In the genomic region with DNA sequence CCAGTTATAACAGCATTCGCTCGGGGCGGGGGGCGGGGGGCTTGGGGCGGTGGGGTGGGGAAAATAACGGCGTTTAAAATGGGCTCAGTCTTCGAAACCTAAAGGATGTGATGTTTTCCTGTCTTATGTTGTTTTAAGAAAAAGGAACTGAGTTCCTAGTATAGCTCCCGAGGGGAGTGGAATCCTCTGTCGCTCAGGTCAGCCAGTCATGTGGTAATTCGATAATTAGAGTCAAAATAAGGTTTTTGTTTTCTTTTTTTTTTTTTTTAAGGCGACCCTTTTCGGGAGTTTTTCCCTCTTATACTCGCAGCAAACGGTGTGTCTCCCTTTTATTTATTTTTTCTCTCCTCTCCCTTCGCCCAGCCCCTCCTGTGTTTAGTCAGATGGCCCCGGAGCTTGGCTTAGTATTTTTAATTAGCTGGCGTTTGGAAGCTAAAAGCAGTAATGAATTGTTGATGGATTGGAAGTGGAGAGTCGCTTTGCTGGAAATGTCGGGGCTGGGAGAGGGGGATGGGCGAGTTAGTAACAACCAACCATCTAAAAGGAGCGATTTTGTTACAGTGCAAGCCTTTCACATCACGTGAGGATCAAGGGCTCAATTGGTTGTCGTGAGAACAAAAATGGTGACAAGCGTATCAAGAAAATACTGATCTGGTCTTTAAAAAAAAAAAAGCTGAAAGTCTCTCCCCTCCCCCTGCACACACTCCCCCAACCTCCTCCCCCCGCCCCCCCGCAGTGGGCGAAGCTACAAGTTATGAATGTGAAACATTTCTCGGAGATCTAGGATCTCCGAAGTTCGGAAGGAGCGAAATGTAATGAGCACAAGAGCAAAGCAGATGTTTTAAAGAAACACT, we compare ENCODE assay signal across 8 cellular contexts. TPM values are rescaled to one million over a fixed set of nuclear protein-coding genes. Genes with fewer than 3 reads are reported as not detected.
A peak's percentile ranks its signal among the peaks of the same experiment; 100 is the strongest.
DNase-seq lines count a peak whose midpoint lies in the region; ATAC-seq, FAIRE-seq and TF ChIP-seq lines count a peak whose summit lies in the region.

No MANE protein-coding gene starts in this region.

- no peaks in the 10 kb centered on the region for H4K20me1 ChIP-seq in K562 (replicated peaks; ENCODE audit: control insufficient read depth, insufficient read depth, low read length)

- H3K4me1 Mint-ChIP-seq in progenitor cell of endocrine pancreas (ENCODE audit: low read depth), result peaks cover 20% of the 10 kb centered on the region

- H3K9me3 Mint-ChIP-seq in progenitor cell of endocrine pancreas (ENCODE audit: low read depth), result no peaks in the 10 kb centered on the region

- peak overlapping the region; percentile 18; the same call in 1 of the 2 replicates for H2AFZ ChIP-seq in K562 (ENCODE audit: low read depth, low read length)

- TF ChIP-seq CTCF in K562 (IDR thresholded peaks at IDR 0.05 in 2 of 3, conservative IDR thresholded peaks at IDR 0.05 in 1 of 3; ENCODE audit: insufficient read depth in 2 of 3, low read depth in 1 of 3, low read length in 3 of 3) (no peak), progenitor cell of endocrine pancreas (IDR thresholded peaks at IDR 0.05; ENCODE audit: unreplicated experiment) (no peak)

- FAIRE-seq in G401.6 (lab: Jason Lieb, UNC) (peak; percentile 98), K562 (lab: Jason Lieb, UNC) (no peak)

- no peaks in the 10 kb centered on the region for H3K79me2 ChIP-seq in K562 (ENCODE audit: control insufficient read depth, insufficient read depth, low read length)

- H3K36me3 Mint-ChIP-seq in progenitor cell of endocrine pancreas (ENCODE audit: insufficient read depth), result no peaks in the 10 kb centered on the region

- TF ChIP-seq POLR2A in K562 (conservative IDR thresholded peaks at IDR 0.05), result no peak

- no peaks in the 10 kb centered on the region for H3K9me3 ChIP-seq in K562 (replicated peaks; ENCODE audit: control insufficient read depth, insufficient read depth, low read depth, low read length)

- peaks cover 37 to 41% of the 10 kb centered on the region in 2 experiments; a peak in 4 of 5 replicates for H3K27me3 ChIP-seq in K562 (ENCODE audit: control insufficient read depth in 2 of 2, insufficient read depth in 2 of 2, low read length in 2 of 2)

- H3K36me3 ChIP-seq in K562 (ENCODE audit: control insufficient read depth, insufficient read depth, low read length), result no peaks in the 10 kb centered on the region

- H3K27me3 Mint-ChIP-seq in progenitor cell of endocrine pancreas, result no peaks in the 10 kb centered on the region

- in situ Hi-C loops in K562 (cut with MboI), result no loop called here

- no peak for TF ChIP-seq RAD21 in K562 (CRISPR knock-in tag; conservative IDR thresholded peaks at IDR 0.05 in 1 of 2, IDR thresholded peaks at IDR 0.05 in 1 of 2)

- H3K4me1 ChIP-seq in K562 (replicated peaks in 1 of 2; ENCODE audit: control insufficient read depth in 2 of 2, insufficient read depth in 2 of 2, low read length in 2 of 2), result peaks cover 0 to 6% of the 10 kb centered on the region in 2 experiments; a peak in 3 of 5 replicates

- CTCF ChIA-PET in K562 (lab: Yijun Ruan, JAX; ENCODE audit: low intra/inter-chr PET ratio), result no interaction called here

- H3K27ac Mint-ChIP-seq in progenitor cell of endocrine pancreas, result no peak overlapping the region

- TF ChIP-seq EP300 in K562 (IDR thresholded peaks at IDR 0.05; ENCODE audit: low read length), result no peak

- H3K9me1 ChIP-seq in K562 (ENCODE audit: control insufficient read depth, insufficient read depth, low read length), result no peaks in the 10 kb centered on the region

- intact Hi-C loops in K562 (cut with micrococcal nuclease), result no loop called here

- DNase-seq in NCI-H748 (lab: John Stamatoyannopoulos, UW; ENCODE audit: unreplicated experiment) (peak; percentile 99), K562 (ENCODE audit: extremely low read depth in 1 of 4, low spot score in 3 of 4) (peak in 1 of 4 experiments; percentile 33), hypothalamus (lab: John Stamatoyannopoulos, UW) (peak in 50 of 51 donors; percentile 9 to 94 (median 65)), progenitor cell of endocrine pancreas (ENCODE audit: low spot score, unreplicated experiment) (peak; percentile 49), 8988T (no peak)
- no peak for DNase-seq in stimulated activated naive CD4-positive, alpha-beta T cell (lab: John Stamatoyannopoulos, UW)

- WGBS in K562 (ENCODE audit: insufficient coverage, low coverage, missing lambda C conversion rate), result 1% methylated on average over 25 of the region's 32 CpGs

- POLR2A ChIA-PET in K562 (lab: Yijun Ruan, JAX), result interaction anchor here (0.9 kb wide), 1 partner anchor 16 kb away, joined by 3 read pairs; no protein-coding TSS in a partner anchor

- ATAC-seq in HG03175 (IDR thresholded peaks at IDR 0.05; ENCODE audit: unreplicated experiment) (peak; percentile 20), K562 (peak; percentile 50; the same call in 2 of the 3 replicates)

- peak overlapping the region; percentile 24; the same call in 1 of the 2 replicates for H3K4me2 ChIP-seq in K562 (ENCODE audit: insufficient read depth, low read length)

- no TSS peak for BruUV-seq in K562 (replicated peaks; lab: Mats Ljungman, UMichigan)

- H3K4me3 ChIP-seq in K562, result no peak overlapping the region

- H3K4me3 Mint-ChIP-seq in progenitor cell of endocrine pancreas (ENCODE audit: low read depth), result no peak overlapping the region

- no peak overlapping the region for H3K27ac ChIP-seq in K562 (ENCODE audit: extremely low read depth, low read depth, low read length)

- H3K9ac ChIP-seq in K562 (ENCODE audit: insufficient read depth in 1 of 2, low read depth in 2 of 2, low read length in 2 of 2), result no peak overlapping the region

TF ChIP-seq in K562, 482 proteins besides CTCF, POLR2A, EP300 and RAD21 (continues in another document):
- TF ChIP-seq MEIS2 (IDR thresholded peaks at IDR 0.05; ENCODE audit: partially characterized antibody) (no peak), POLR3G (IDR thresholded peaks at IDR 0.05; ENCODE audit: extremely low read depth, insufficient read length, insufficient replicate concordance) (no peak), HMGN3 (IDR thresholded peaks at IDR 0.05; ENCODE audit: borderline replicate concordance, extremely low read depth, insufficient read length, low read depth, low read length) (no peak), MYBL2 (IDR thresholded peaks at IDR 0.05; ENCODE audit: low read depth) (no peak), MYBL2 (CRISPR knock-in tag; IDR thresholded peaks at IDR 0.05; ENCODE audit: borderline replicate concordance) (no peak), U2AF2 (optimal IDR thresholded peaks at IDR 0.05; ENCODE audit: low read depth, low read length) (no peak)
- TF ChIP-seq, protein P1, sequence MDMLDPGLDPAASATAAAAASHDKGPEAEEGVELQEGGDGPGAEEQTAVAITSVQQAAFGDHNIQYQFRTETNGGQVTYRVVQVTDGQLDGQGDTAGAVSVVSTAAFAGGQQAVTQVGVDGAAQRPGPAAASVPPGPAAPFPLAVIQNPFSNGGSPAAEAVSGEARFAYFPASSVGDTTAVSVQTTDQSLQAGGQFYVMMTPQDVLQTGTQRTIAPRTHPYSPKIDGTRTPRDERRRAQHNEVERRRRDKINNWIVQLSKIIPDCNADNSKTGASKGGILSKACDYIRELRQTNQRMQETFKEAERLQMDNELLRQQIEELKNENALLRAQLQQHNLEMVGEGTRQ (CRISPR knock-in tag; IDR thresholded peaks at IDR 0.05), result peak; percentile 55; the same call in 1 of the 2 replicates
- TF ChIP-seq, protein P2, sequence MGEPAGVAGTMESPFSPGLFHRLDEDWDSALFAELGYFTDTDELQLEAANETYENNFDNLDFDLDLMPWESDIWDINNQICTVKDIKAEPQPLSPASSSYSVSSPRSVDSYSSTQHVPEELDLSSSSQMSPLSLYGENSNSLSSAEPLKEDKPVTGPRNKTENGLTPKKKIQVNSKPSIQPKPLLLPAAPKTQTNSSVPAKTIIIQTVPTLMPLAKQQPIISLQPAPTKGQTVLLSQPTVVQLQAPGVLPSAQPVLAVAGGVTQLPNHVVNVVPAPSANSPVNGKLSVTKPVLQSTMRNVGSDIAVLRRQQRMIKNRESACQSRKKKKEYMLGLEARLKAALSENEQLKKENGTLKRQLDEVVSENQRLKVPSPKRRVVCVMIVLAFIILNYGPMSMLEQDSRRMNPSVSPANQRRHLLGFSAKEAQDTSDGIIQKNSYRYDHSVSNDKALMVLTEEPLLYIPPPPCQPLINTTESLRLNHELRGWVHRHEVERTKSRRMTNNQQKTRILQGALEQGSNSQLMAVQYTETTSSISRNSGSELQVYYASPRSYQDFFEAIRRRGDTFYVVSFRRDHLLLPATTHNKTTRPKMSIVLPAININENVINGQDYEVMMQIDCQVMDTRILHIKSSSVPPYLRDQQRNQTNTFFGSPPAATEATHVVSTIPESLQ (CRISPR knock-in tag; IDR thresholded peaks at IDR 0.05), result no peak

RNA-seq across cellular contexts. Expression of a gene that starts 0.7 kb away (rescaled TPM):
- total RNA-seq in K562 (2011; cell fraction: chromatin; rRNA removed; ENCODE audit: low replicate concordance), result 0.76 and 2.3 TPM in 2 replicates
- total RNA-seq in K562 (2011; cell fraction: nucleolus; rRNA removed), result 0.92 and 1.3 TPM in 2 replicates
- 1.0 and 1.8 TPM in 2 replicates for total RNA-seq in K562 (2011; cell fraction: nucleoplasm; rRNA removed)
- total RNA-seq in K562 (2014; rRNA removed) (1.00 and 1.5 TPM in 2 replicates), K562 (2014; rRNA removed; fragmentation: Illumina TruSeq; extraction: Trizol) (1.4 and 1.5 TPM in 2 replicates), K562 (2015; rRNA removed; fragmentation: Illumina TruSeq; extraction: Trizol) (1.5 and 1.6 TPM in 2 replicates), K562 (2021) (1.5 and 2.3 TPM in 2 replicates), progenitor cell of endocrine pancreas (134 and 148 TPM in 2 replicates)
- polyA plus RNA-seq in K562 (2011; rRNA removed) (0.69 and 0.89 TPM in 2 replicates), K562 (2014; fragmentation: Illumina TruSeq; extraction: Trizol) (1.1 and 1.4 TPM in 2 replicates), K562 (2014; fragmentation: Nextera tagmentation; extraction: Ambion mirVana) (under 1 TPM; 0.38 to 0.83 TPM), K562 (2014; rRNA removed) (0.69 and 1.5 TPM in 2 replicates)
- polyA plus RNA-seq in K562 (2011; cell fraction: cytosol; rRNA removed), result 0.28 and 0.36 TPM in 2 replicates
- polyA plus RNA-seq in K562 (2011; cell fraction: nucleus; rRNA removed), result 0.48 and 1.3 TPM in 2 replicates
- polyA plus RNA-seq in K562 (2012), result 1.5 and 3.0 TPM in 2 replicates
- polyA minus RNA-seq in K562 (2011; rRNA and poly(A)+ RNA removed), result 0.93 and 1.3 TPM in 2 replicates
- 0.36 TPM in 1 of 2 replicates, not detected in the other for polyA minus RNA-seq in K562 (2011; cell fraction: cytosol; rRNA and poly(A)+ RNA removed)
- 0.33 and 0.54 TPM in 2 replicates for polyA minus RNA-seq in K562 (2011; cell fraction: nucleus; rRNA and poly(A)+ RNA removed)

Comparison
In these comparisons a context has a peak if more than half of its experiments do, and no peak if none do; other contexts are left out.
1. DNase-seq: peak in NCI-H748 (single experiment), hypothalamus (50 of 51) and progenitor cell of endocrine pancreas (single experiment); none in 8988T (single experiment) and stimulated activated naive CD4-positive, alpha-beta T cell (0 of 6).
2. RNA of a gene that starts 0.7 kb away (total RNA-seq): 134 to 148 TPM in progenitor cell of endocrine pancreas; 0.76 to 2.3 TPM in K562; every median in the first group is over 10 times any median in the second.